Comparison of ENCODE assay signal across 26 cellular contexts in the genomic region with DNA sequence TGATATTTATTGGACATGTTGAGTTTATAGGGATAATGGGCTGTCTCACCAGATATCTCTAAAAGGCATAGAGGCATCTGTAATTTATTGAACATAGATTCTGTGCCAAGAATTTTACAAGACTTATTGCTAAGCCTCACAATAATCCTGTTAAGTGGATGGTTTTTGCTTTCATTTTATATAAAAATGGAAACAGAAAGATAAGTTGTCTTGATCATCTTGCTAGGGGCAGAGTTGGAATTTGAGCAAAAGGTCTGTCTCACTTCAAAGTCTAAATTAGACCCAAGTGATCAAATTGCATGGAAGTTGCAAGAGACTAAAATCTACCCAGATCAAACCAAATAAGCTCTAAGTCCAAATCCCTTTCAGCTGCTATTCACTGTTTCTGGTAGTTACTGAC.
"Had no signal": no experiment of that assay in that cellular context is flagged by ENCODE, and none has a peak within 500 bp of the region (broad histone marks: within the 10 kb centered on the region; RNA-seq: fewer than 3 reads in every experiment).

No MANE protein-coding gene starts in this region.

- H3K9me3 ChIP-seq: ovary, psoas muscle, right lobe of liver, sigmoid colon, stomach, thoracic aorta, thyroid gland, tibial nerve, upper lobe of left lung, vagina had no signal

- ATAC-seq: natural killer cell treated with Interleukin-12 subunit alpha and Interleukin-12 subunit beta and Interleukin-15 and Interleukin-18, amount 100 ng/mL, for 72 hours; psoas muscle; right cardiac atrium; right lobe of liver; stimulated activated effector memory CD8-positive, alpha-beta T cell treated with anti-CD3 and anti-CD28 coated beads, Interleukin-12 subunit alpha, Interleukin-12 subunit beta, amount 100 ng/mL, for 72 hours; stimulated activated naive B cell treated with anti-CD40 and anti-IgM and Interleukin-4, amounts not matched to agents 10 μg/mL and 1 μg/mL and 100 μg/mL, for 72 hours had no signal

- H3K27ac Mint-ChIP-seq: natural killer cell treated with Interleukin-12 subunit alpha and Interleukin-12 subunit beta and Interleukin-15 and Interleukin-18, amount 100 ng/mL, for 72 hours; neural progenitor cell; progenitor cell of endocrine pancreas; stimulated activated effector memory CD8-positive, alpha-beta T cell treated with anti-CD3 and anti-CD28 coated beads, Interleukin-12 subunit alpha, Interleukin-12 subunit beta, amount 100 ng/mL, for 72 hours; stimulated activated naive B cell treated with anti-CD40 and anti-IgM and Interleukin-4, amounts not matched to agents 10 μg/mL and 1 μg/mL and 100 μg/mL, for 72 hours; stimulated activated naive CD8-positive, alpha-beta T cell treated with anti-CD3 and anti-CD28 coated beads, Interleukin-15, Interleukin-2, amounts not matched to agents 100 ng/mL and 50 ng/mL, for 24 hours had no signal

- H3K36me3 ChIP-seq: neural progenitor cell, ovary, right lobe of liver, sigmoid colon, stomach, thoracic aorta, thyroid gland, tibial nerve, upper lobe of left lung, vagina had no signal

- H3K9me3 Mint-ChIP-seq: neural progenitor cell had no signal

- H3K4me3 ChIP-seq: neural progenitor cell, ovary, psoas muscle, right lobe of liver, sigmoid colon, stomach, thoracic aorta, thyroid gland, tibial nerve, upper lobe of left lung, vagina had no signal

- H3K4me3 Mint-ChIP-seq: natural killer cell treated with Interleukin-12 subunit alpha and Interleukin-12 subunit beta and Interleukin-15 and Interleukin-18, amount 100 ng/mL, for 72 hours; neural progenitor cell; stimulated activated effector memory CD8-positive, alpha-beta T cell treated with anti-CD3 and anti-CD28 coated beads, Interleukin-12 subunit alpha, Interleukin-12 subunit beta, amount 100 ng/mL, for 72 hours; stimulated activated naive B cell treated with anti-CD40 and anti-IgM and Interleukin-4, amounts not matched to agents 10 μg/mL and 1 μg/mL and 100 μg/mL, for 72 hours; stimulated activated naive CD8-positive, alpha-beta T cell treated with anti-CD3 and anti-CD28 coated beads, Interleukin-15, Interleukin-2, amounts not matched to agents 100 ng/mL and 50 ng/mL, for 24 hours had no signal

- H3K4me1 Mint-ChIP-seq: stimulated activated effector memory CD8-positive, alpha-beta T cell treated with anti-CD3 and anti-CD28 coated beads, Interleukin-12 subunit alpha, Interleukin-12 subunit beta, amount 100 ng/mL, for 72 hours; stimulated activated naive B cell treated with anti-CD40 and anti-IgM and Interleukin-4, amounts not matched to agents 10 μg/mL and 1 μg/mL and 100 μg/mL, for 72 hours had no signal

- DNase-seq: occipital lobe; ovary; psoas muscle; right cardiac atrium; right lobe of liver; sigmoid colon; small intestine; stimulated activated CD4-positive, alpha-beta T cell treated with anti-CD3 and anti-CD28 coated beads, Interleukin-15, amount 100 ng/mL, for 24 hours; stimulated activated CD4-positive, alpha-beta T cell treated with anti-CD3 and anti-CD28 coated beads, Interleukin-2, amount 100 ng/mL, for 24 hours; stimulated activated CD4-positive, alpha-beta T cell treated with anti-CD3 and anti-CD28 coated beads, Interleukin-2, amount 100 ng/mL, for 48 hours; stimulated activated CD4-positive, alpha-beta T cell treated with anti-CD3 and anti-CD28 coated beads, Interleukin-4, amount 100 ng/mL, for 24 hours; stimulated activated naive B cell treated with anti-CD40 and anti-IgM and Interleukin-4, amounts not matched to agents 10 μg/mL and 1 μg/mL and 100 μg/mL, for 72 hours; stimulated activated naive CD4-positive, alpha-beta T cell treated with Interleukin-2 at 50 U/mL for 16 hours; stomach; thyroid gland; trophoblast cell; upper lobe of left lung had no signal

- H3K27ac ChIP-seq: neural progenitor cell, ovary, parathyroid adenoma, psoas muscle, right lobe of liver, sigmoid colon, stomach, thoracic aorta, thyroid gland, tibial nerve, upper lobe of left lung, vagina had no signal

- H3K4me1 ChIP-seq: neural progenitor cell, parathyroid adenoma, psoas muscle, right lobe of liver, sigmoid colon, stomach, tibial nerve, upper lobe of left lung, vagina had no signal

- H3K27me3 Mint-ChIP-seq: natural killer cell treated with Interleukin-12 subunit alpha and Interleukin-12 subunit beta and Interleukin-15 and Interleukin-18, amount 100 ng/mL, for 72 hours; stimulated activated naive B cell treated with anti-CD40 and anti-IgM and Interleukin-4, amounts not matched to agents 10 μg/mL and 1 μg/mL and 100 μg/mL, for 72 hours; stimulated activated naive CD8-positive, alpha-beta T cell treated with anti-CD3 and anti-CD28 coated beads, Interleukin-15, Interleukin-2, amounts not matched to agents 100 ng/mL and 50 ng/mL, for 24 hours had no signal

- H3K36me3 Mint-ChIP-seq: neural progenitor cell; stimulated activated effector memory CD8-positive, alpha-beta T cell treated with anti-CD3 and anti-CD28 coated beads, Interleukin-12 subunit alpha, Interleukin-12 subunit beta, amount 100 ng/mL, for 72 hours; stimulated activated naive B cell treated with anti-CD40 and anti-IgM and Interleukin-4, amounts not matched to agents 10 μg/mL and 1 μg/mL and 100 μg/mL, for 72 hours had no signal

- H3K27me3 ChIP-seq: neural progenitor cell, ovary, right lobe of liver, sigmoid colon, stomach, thyroid gland, tibial nerve, upper lobe of left lung, vagina had no signal
